ENCODE assay signal across 11 cellular contexts in the genomic region with DNA sequence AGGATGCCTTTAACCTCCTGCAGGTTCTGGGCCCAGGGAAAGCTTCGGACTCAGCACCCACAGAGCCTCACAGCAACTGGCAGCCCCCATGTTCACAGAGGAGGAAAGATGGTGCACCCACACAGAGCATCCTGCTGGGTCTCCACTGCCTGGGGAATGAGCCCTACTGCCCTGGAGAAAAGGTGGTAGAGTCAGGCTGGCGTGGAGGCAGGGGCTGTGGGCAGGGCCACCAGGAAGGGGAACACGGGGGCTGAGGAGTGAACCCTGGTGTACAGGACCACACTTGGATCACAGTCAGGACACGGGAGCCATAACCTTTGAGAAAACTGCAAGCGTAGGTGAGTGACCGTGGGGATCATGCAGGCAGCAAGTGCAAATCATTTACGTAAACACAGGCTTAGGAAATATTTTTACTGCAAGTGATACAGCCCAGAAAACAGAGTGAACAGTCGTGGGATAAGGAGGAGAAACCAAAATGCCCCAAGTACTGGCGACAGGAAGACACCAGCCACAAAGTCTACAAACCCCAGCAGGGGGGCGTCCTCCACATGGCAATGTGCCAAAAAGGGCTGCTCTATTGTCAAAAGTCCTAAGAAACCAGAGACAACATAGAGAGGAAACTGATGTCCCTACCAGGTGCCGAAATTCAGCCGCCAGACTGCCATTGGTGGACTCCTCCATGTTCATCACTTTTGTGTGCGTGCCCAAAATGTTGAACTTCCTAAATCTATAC. TPM values are rescaled to one million over a fixed set of nuclear protein-coding genes. Genes with fewer than 3 reads are reported as not detected.
DNase-seq lines count a peak whose midpoint lies in the region; ATAC-seq and TF ChIP-seq lines count a peak whose summit lies in the region.
"Had no signal": no experiment of that assay in that cellular context is flagged by ENCODE, and none has a peak within 500 bp of the region (broad histone marks: within the 10 kb centered on the region; RNA-seq: fewer than 3 reads in every experiment).

No MANE protein-coding gene starts in this region.

- DNase-seq in NCI-H82 (lab: John Stamatoyannopoulos, UW) (peak; percentile 3), NCI-H82 treated with DMSO at 0.1 percent for 48 hours (lab: John Stamatoyannopoulos, UW; ENCODE audit: unreplicated experiment) (no peak), Daoy (ENCODE audit: low read depth) (peak; percentile 11), T-helper 17 cell (no peak), iPS-NIHi11 (ENCODE audit: low spot score) (peak; percentile 27), NCI-H2029 (lab: John Stamatoyannopoulos, UW) (no peak)
- DNase-seq: NCI-H2081 treated with DMSO at 0.1 percent for 48 hours had no signal

- peaks cover 5% of the 10 kb centered on the region for H3K4me1 Mint-ChIP-seq in T-helper 17 cell

- H3K27me3 Mint-ChIP-seq in T-helper 17 cell: no peaks in the 10 kb centered on the region

- no peaks in the 10 kb centered on the region for H3K9me3 ChIP-seq in T-helper 17 cell (ENCODE audit: control insufficient read depth, low read length, poor library complexity, severe bottlenecking)
- H3K9me3 ChIP-seq: vagina had no signal

- H3K27ac Mint-ChIP-seq in T-helper 17 cell: peak overlapping the region; percentile 47

- H3K36me3 Mint-ChIP-seq in T-helper 17 cell (ENCODE audit: low read depth): peaks cover 7% of the 10 kb centered on the region

- H3K4me3 Mint-ChIP-seq in T-helper 17 cell: no peak overlapping the region

- ATAC-seq in T-helper 17 cell (no peak), SK-N-SH treated with all-trans-retinoic acid at 6 μM for 48 hours (no peak), GM19467 (IDR thresholded peaks at IDR 0.05; ENCODE audit: unreplicated experiment) (no peak)
- ATAC-seq: HCT116 had no signal

TF ChIP-seq in SK-N-SH treated with all-trans-retinoic acid at 6 μM for 48 hours, 23 proteins besides CTCF, POLR2A, EP300 and RAD21:
- no peak for TF ChIP-seq ZC3H10 (CRISPR knock-in tag; IDR thresholded peaks at IDR 0.05)
- TF ChIP-seq, protein P1, sequence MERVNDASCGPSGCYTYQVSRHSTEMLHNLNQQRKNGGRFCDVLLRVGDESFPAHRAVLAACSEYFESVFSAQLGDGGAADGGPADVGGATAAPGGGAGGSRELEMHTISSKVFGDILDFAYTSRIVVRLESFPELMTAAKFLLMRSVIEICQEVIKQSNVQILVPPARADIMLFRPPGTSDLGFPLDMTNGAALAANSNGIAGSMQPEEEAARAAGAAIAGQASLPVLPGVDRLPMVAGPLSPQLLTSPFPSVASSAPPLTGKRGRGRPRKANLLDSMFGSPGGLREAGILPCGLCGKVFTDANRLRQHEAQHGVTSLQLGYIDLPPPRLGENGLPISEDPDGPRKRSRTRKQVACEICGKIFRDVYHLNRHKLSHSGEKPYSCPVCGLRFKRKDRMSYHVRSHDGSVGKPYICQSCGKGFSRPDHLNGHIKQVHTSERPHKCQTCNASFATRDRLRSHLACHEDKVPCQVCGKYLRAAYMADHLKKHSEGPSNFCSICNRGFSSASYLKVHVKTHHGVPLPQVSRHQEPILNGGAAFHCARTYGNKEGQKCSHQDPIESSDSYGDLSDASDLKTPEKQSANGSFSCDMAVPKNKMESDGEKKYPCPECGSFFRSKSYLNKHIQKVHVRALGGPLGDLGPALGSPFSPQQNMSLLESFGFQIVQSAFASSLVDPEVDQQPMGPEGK (CRISPR knock-in tag; IDR thresholded peaks at IDR 0.05; ENCODE audit: borderline replicate concordance): no peak
- TF ChIP-seq, protein P2, sequence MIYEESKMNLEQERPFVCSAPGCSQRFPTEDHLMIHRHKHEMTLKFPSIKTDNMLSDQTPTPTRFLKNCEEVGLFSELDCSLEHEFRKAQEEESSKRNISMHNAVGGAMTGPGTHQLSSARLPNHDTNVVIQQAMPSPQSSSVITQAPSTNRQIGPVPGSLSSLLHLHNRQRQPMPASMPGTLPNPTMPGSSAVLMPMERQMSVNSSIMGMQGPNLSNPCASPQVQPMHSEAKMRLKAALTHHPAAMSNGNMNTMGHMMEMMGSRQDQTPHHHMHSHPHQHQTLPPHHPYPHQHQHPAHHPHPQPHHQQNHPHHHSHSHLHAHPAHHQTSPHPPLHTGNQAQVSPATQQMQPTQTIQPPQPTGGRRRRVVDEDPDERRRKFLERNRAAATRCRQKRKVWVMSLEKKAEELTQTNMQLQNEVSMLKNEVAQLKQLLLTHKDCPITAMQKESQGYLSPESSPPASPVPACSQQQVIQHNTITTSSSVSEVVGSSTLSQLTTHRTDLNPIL (CRISPR knock-in tag; IDR thresholded peaks at IDR 0.05; ENCODE audit: low read depth): no peak
- no peak for TF ChIP-seq CSDC2 (CRISPR knock-in tag; IDR thresholded peaks at IDR 0.05)
- no peak for TF ChIP-seq ZNF8 (CRISPR knock-in tag; IDR thresholded peaks at IDR 0.05)
- TF ChIP-seq, protein P3, sequence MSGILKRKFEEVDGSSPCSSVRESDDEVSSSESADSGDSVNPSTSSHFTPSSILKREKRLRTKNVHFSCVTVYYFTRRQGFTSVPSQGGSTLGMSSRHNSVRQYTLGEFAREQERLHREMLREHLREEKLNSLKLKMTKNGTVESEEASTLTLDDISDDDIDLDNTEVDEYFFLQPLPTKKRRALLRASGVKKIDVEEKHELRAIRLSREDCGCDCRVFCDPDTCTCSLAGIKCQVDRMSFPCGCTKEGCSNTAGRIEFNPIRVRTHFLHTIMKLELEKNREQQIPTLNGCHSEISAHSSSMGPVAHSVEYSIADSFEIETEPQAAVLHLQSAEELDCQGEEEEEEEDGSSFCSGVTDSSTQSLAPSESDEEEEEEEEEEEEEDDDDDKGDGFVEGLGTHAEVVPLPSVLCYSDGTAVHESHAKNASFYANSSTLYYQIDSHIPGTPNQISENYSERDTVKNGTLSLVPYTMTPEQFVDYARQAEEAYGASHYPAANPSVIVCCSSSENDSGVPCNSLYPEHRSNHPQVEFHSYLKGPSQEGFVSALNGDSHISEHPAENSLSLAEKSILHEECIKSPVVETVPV (CRISPR knock-in tag; IDR thresholded peaks at IDR 0.05): no peak

RNA-seq across cellular contexts. Expression of a gene that starts 27.6 kb away (rescaled TPM):
- total RNA-seq in Daoy (2014; rRNA removed; shearing (Covaris generic)): 44.7 and 58.5 TPM in 2 replicates
- total RNA-seq in T-helper 17 cell: 10 to 100 TPM; 80.7 to 86.4 TPM

Comparison
In these comparisons a context has a peak if more than half of its experiments do, and no peak if none do; other contexts are left out.
1. DNase-seq: peak in NCI-H82 (single experiment), Daoy (single experiment) and iPS-NIHi11 (single experiment); none in NCI-H82 treated with DMSO at 0.1 percent for 48 hours (single experiment), T-helper 17 cell (0 of 3) and NCI-H2029 (single experiment).